Comparison of ENCODE assay signal across 8 cellular contexts in genomic region chr16:30378236-30379164, GRCh38. TPM values are rescaled to one million over a fixed set of nuclear protein-coding genes. Genes with fewer than 3 reads are reported as not detected.
A peak's percentile ranks its signal among the peaks of the same experiment; 100 is the strongest.
DNase-seq lines count a peak whose midpoint lies in the region; ATAC-seq lines count a peak whose summit lies in the region.

No MANE protein-coding gene starts in this region.

- H3K27ac Mint-ChIP-seq in effector memory CD8-positive, alpha-beta T cell = peak overlapping the region; percentile 100

- peaks cover 49 to 58% of the 10 kb centered on the region in 2 donors for H3K4me1 Mint-ChIP-seq in effector memory CD8-positive, alpha-beta T cell (ENCODE audit: low read depth in 2 of 2)

- no peaks in the 10 kb centered on the region for H3K27me3 Mint-ChIP-seq in effector memory CD8-positive, alpha-beta T cell

- H3K36me3 Mint-ChIP-seq in effector memory CD8-positive, alpha-beta T cell (ENCODE audit: insufficient read depth) = peaks cover 29% of the 10 kb centered on the region

- H3K9me3 Mint-ChIP-seq in effector memory CD8-positive, alpha-beta T cell = no peaks in the 10 kb centered on the region

- DNase-seq in COR-L47 (lab: John Stamatoyannopoulos, UW) = peak; percentile 98
- DNase-seq in HT-29 (ENCODE audit: low spot score) = peak; percentile 96
- DNase-seq in NK-92 treated with Interleukin-12 subunit alpha and Interleukin-12 subunit beta, amount 100 ng/mL, for 24 hours (lab: John Stamatoyannopoulos, UW) = peak; percentile 98
- DNase-seq in activated CD8-positive, alpha-beta memory T cell treated with anti-CD3 and anti-CD28 coated beads for 48 hours (ENCODE audit: low read depth in 2 of 3, low spot score in 2 of 3) = peak; percentile 98 to 100 (median 99)
- DNase-seq in effector memory CD8-positive, alpha-beta T cell = peak; percentile 98
- DNase-seq in mesenteric fat pad (ENCODE audit: low spot score) = peak; percentile 100
- peak; percentile 99 for DNase-seq in stimulated activated CD8-positive, alpha-beta memory T cell treated with anti-CD3 and anti-CD28 coated beads, Interleukin-15, amount 100 ng/mL, for 1 hour (ENCODE audit: low read depth)

- peak overlapping the region; percentile 97 to 100 for H3K4me3 Mint-ChIP-seq in effector memory CD8-positive, alpha-beta T cell

- peak; percentile 77 for ATAC-seq in GM21360 (IDR thresholded peaks at IDR 0.05; ENCODE audit: unreplicated experiment)
- ATAC-seq in effector memory CD8-positive, alpha-beta T cell (replicated peaks) = peak; percentile 76

RNA-seq across cellular contexts. Expression of gene SEPTIN1, which starts 3.9 kb away (rescaled TPM):
- total RNA-seq in HT-29 (2014; rRNA removed; shearing (Covaris generic)) = 0.16 TPM in 1 of 2 replicates, not detected in the other
- total RNA-seq in mesenteric fat pad = 2.3 TPM

RNA-seq across cellular contexts. Expression of gene MYL11, which starts 3.9 kb away (rescaled TPM):
- 1.0 TPM in 1 of 2 replicates, not detected in the other for total RNA-seq in HT-29 (2014; rRNA removed; shearing (Covaris generic))
- not detected for total RNA-seq in mesenteric fat pad

RNA-seq across cellular contexts. Expression of gene TBC1D10B, which starts 8.2 kb away (rescaled TPM):
- total RNA-seq in HT-29 (2014; rRNA removed; shearing (Covaris generic)) = 63.3 and 66.5 TPM in 2 replicates
- total RNA-seq in mesenteric fat pad = 42.1 TPM

RNA-seq across cellular contexts. Expression of gene ZNF48, which starts 16.7 kb away (rescaled TPM):
- total RNA-seq in HT-29 (2014; rRNA removed; shearing (Covaris generic)) = 19.0 and 20.3 TPM in 2 replicates
- 5.3 TPM for total RNA-seq in mesenteric fat pad

RNA-seq across cellular contexts. Expression of gene CD2BP2, which starts 23.4 kb away (rescaled TPM):
- 42.8 and 49.4 TPM in 2 replicates for total RNA-seq in HT-29 (2014; rRNA removed; shearing (Covaris generic))
- 57.4 TPM for total RNA-seq in mesenteric fat pad

Comparison
In these comparisons a context has a peak if more than half of its experiments do, and no peak if none do; other contexts are left out.
1. Peak in every context shown above with its lines: DNase-seq and ATAC-seq.